In the genomic region with DNA sequence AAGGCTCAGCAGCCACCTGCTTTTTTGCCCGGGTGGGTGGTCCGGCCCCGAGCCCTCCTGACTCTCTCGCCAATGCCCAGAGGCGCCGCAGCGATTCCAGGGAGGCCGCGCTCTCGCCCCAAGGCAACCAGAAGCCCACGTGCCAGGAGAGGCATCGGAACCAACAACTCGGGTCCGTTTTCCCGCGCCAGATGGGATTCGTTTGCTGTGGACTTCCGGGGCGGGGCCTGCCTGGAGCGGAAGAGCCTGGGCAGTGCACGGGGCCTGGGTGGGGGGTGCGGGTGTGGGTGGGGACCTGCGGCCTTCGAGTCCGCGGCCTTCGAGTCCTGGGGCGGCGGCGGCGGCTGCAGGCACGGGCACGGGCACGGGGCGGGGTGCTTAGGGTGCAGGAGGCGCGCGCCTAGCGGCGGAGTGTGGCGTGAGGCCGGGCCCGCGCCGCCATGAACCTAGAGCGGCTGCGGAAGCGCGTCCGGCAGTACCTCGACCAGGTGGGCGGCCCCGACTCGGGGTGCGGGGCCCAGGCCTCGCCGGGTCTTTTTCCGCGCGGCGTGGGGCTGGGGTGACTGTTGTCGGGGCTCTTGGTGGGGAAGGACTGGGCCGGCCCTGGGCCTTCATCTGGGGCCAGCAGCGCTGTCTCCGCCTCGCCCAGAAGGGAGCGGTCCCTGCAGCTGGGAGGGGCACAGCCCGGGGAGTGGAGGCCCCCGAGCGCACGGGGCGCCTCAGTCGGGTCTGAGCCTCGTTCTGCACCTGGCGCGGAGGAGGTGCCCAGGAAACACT, we compare ENCODE assay signal across 8 cellular contexts. TPM values are rescaled to one million over a fixed set of nuclear protein-coding genes. Genes with fewer than 3 reads are reported as not detected.
DNase-seq lines count a peak whose midpoint lies in the region; ATAC-seq, FAIRE-seq and TF ChIP-seq lines count a peak whose summit lies in the region.

A gene with protein sequence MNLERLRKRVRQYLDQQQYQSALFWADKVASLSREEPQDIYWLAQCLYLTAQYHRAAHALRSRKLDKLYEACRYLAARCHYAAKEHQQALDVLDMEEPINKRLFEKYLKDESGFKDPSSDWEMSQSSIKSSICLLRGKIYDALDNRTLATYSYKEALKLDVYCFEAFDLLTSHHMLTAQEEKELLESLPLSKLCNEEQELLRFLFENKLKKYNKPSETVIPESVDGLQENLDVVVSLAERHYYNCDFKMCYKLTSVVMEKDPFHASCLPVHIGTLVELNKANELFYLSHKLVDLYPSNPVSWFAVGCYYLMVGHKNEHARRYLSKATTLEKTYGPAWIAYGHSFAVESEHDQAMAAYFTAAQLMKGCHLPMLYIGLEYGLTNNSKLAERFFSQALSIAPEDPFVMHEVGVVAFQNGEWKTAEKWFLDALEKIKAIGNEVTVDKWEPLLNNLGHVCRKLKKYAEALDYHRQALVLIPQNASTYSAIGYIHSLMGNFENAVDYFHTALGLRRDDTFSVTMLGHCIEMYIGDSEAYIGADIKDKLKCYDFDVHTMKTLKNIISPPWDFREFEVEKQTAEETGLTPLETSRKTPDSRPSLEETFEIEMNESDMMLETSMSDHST (plus strand): TSS at position 253 of the 777 bp plus-strand sequence. CDS start 188 bp downstream, at position 441.

- DNase-seq in D341Med (ENCODE audit: low spot score) (peak; percentile 96), endothelial cell of umbilical vein (ENCODE audit: low read depth, low spot score) (peak; percentile 76), middle frontal gyrus (ENCODE audit: extremely low spot score, low spot score) (peak; percentile 90)
- DNase-seq in activated CD8-positive, alpha-beta memory T cell treated with anti-CD3 and anti-CD28 coated beads, Interleukin-2, amount 50 U/mL, for 48 hours: peak; percentile 92
- DNase-seq in stimulated activated CD8-positive, alpha-beta memory T cell treated with anti-CD3 and anti-CD28 coated beads, Interleukin-2, amount 100 ng/mL, for 1 hour (ENCODE audit: low read depth in 2 of 2): peak; percentile 68 to 79

- H3K9me1 ChIP-seq in endothelial cell of umbilical vein (replicated peaks; ENCODE audit: control insufficient read depth, extremely low read depth, insufficient read depth, low read length): no peaks in the 10 kb centered on the region

- peaks cover 36% of the 10 kb centered on the region for H3K4me1 ChIP-seq in HUES6 (ENCODE audit: control insufficient read depth, insufficient read depth, low read length)
- peaks cover 10% of the 10 kb centered on the region for H3K4me1 ChIP-seq in OCI-LY3 (ENCODE audit: low read length)
- H3K4me1 ChIP-seq in endothelial cell of umbilical vein (ENCODE audit: control insufficient read depth, extremely low read depth, insufficient read depth, low read length): peaks cover 6% of the 10 kb centered on the region

- peak; percentile 83 for FAIRE-seq in endothelial cell of umbilical vein (lab: Jason Lieb, UNC)

- H3K9ac ChIP-seq in HUES6 (ENCODE audit: low read length) (peak within 1 kb of the TSS; percentile 83), OCI-LY3 (ENCODE audit: low read length) (peak within 1 kb of the TSS; percentile 77), endothelial cell of umbilical vein (replicated peaks; ENCODE audit: extremely low read depth, insufficient read depth, low read length) (peak within 1 kb of the TSS; percentile 35)

- dilution Hi-C loops in endothelial cell of umbilical vein (cut with MboI; ENCODE audit: extremely low pct_ligation_motif_present, low sequenced_read_pairs): no loop called here

- H2AFZ ChIP-seq in OCI-LY3 (ENCODE audit: low read depth, low read length) (peak within 1 kb of the TSS; percentile 97), endothelial cell of umbilical vein (ENCODE audit: low read depth, low read length) (peak within 1 kb of the TSS; percentile 95)

- H3K36me3 ChIP-seq in HUES6 (ENCODE audit: control insufficient read depth, insufficient read depth, low read length): peaks cover 34% of the 10 kb centered on the region
- H3K36me3 ChIP-seq in OCI-LY3 (replicated peaks; ENCODE audit: low read depth, low read length): peaks cover 20% of the 10 kb centered on the region
- H3K36me3 ChIP-seq in endothelial cell of umbilical vein (ENCODE audit: control insufficient read depth in 2 of 2, extremely low read depth in 1 of 2, insufficient read depth in 2 of 2, low read length in 2 of 2): peaks cover 12% of the 10 kb centered on the region in 2 experiments

- H3K27me3 ChIP-seq in HUES6 (ENCODE audit: control insufficient read depth, insufficient read depth, low read length) (no peaks in the 10 kb centered on the region), OCI-LY3 (ENCODE audit: low read depth, low read length) (peaks cover 10% of the 10 kb centered on the region), endothelial cell of umbilical vein (ENCODE audit: control insufficient read depth in 2 of 2, insufficient read depth in 2 of 2, low read length in 2 of 2) (peaks cover 14 to 21% of the 10 kb centered on the region in 2 experiments)

- CTCF ChIA-PET in endothelial cell of umbilical vein (lab: Charles Lee): no interaction called here

- TF ChIP-seq CTCF in OCI-LY3 (IDR thresholded peaks at IDR 0.05; ENCODE audit: low read depth, low read length): no peak
- TF ChIP-seq CTCF in endothelial cell of umbilical vein (IDR thresholded peaks at IDR 0.05; ENCODE audit: extremely low read depth in 1 of 2, insufficient read depth in 1 of 2, low read depth in 1 of 2, low read length in 2 of 2): peak in 1 of 2 donors; percentile 29

- POLR2A ChIA-PET in endothelial cell of umbilical vein (lab: Charles Lee): no interaction called here

- H3K4me3 ChIP-seq in HUES6 (ENCODE audit: low read depth, low read length) (peak within 1 kb of the TSS; percentile 82), OCI-LY3 (ENCODE audit: low read length) (peak within 1 kb of the TSS; percentile 80), endothelial cell of umbilical vein (replicated peaks in 1 of 3; ENCODE audit: insufficient read depth in 1 of 3, low read depth in 1 of 3, low read length in 3 of 3) (peak within 1 kb of the TSS; percentile 57 to 96 (median 85))

- peak within 1 kb of the TSS; percentile 80 for H3K4me2 ChIP-seq in OCI-LY3 (ENCODE audit: low read length)
- peak within 1 kb of the TSS; percentile 89 for H3K4me2 ChIP-seq in endothelial cell of umbilical vein (ENCODE audit: insufficient read depth, low read length)

- intact Hi-C loops in endothelial cell of umbilical vein (cut with micrococcal nuclease): loop anchor here (2.0 kb wide), 1 partner anchor 284 kb away; no protein-coding TSS in a partner anchor

- H3K27ac ChIP-seq in HUES6 (ENCODE audit: low read depth, low read length) (peak within 1 kb of the TSS; percentile 90), OCI-LY3 (ENCODE audit: low read length) (peak within 1 kb of the TSS; percentile 55), endothelial cell of umbilical vein (ENCODE audit: insufficient read depth, low read depth, low read length) (peak within 1 kb of the TSS; percentile 3)

- H4K20me1 ChIP-seq in OCI-LY3 (ENCODE audit: insufficient read depth, low read length) (peaks cover 11% of the 10 kb centered on the region; the same call in 1 of the 2 replicates), endothelial cell of umbilical vein (replicated peaks; ENCODE audit: control insufficient read depth, extremely low read depth, insufficient read depth, low read length) (no peaks in the 10 kb centered on the region)

- peak; percentile 89 for ATAC-seq in GM21423 (IDR thresholded peaks at IDR 0.05; ENCODE audit: unreplicated experiment)

- TF ChIP-seq POLR2A in endothelial cell of umbilical vein (IDR thresholded peaks at IDR 0.05; ENCODE audit: low read depth, low read length): no peak

- BruUV-seq in endothelial cell of umbilical vein (replicated peaks; lab: Mats Ljungman, UMichigan): no TSS peak

- H3K79me2 ChIP-seq in OCI-LY3 (ENCODE audit: low read length) (peaks cover 23% of the 10 kb centered on the region), endothelial cell of umbilical vein (ENCODE audit: control insufficient read depth, insufficient read depth, low read length) (peaks cover 25% of the 10 kb centered on the region)

- no peaks in the 10 kb centered on the region for H3K9me3 ChIP-seq in HUES6 (ENCODE audit: control insufficient read depth, insufficient read depth, low read depth, low read length)
- no peaks in the 10 kb centered on the region for H3K9me3 ChIP-seq in OCI-LY3 (ENCODE audit: insufficient read depth, low read length)
- H3K9me3 ChIP-seq in endothelial cell of umbilical vein (replicated peaks; ENCODE audit: control insufficient read depth, insufficient read depth, low read length): no peaks in the 10 kb centered on the region

TF ChIP-seq in endothelial cell of umbilical vein, 7 proteins besides CTCF, POLR2A, EP300 and RAD21:
- TF ChIP-seq, protein P1, sequence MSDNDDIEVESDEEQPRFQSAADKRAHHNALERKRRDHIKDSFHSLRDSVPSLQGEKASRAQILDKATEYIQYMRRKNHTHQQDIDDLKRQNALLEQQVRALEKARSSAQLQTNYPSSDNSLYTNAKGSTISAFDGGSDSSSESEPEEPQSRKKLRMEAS (IDR thresholded peaks at IDR 0.05; ENCODE audit: insufficient read depth, insufficient read length): peak; percentile 91
- TF ChIP-seq POLR2AphosphoS5 (IDR thresholded peaks at IDR 0.05; ENCODE audit: insufficient read depth, low read depth, low read length) (peak; percentile 67), MYC (IDR thresholded peaks at IDR 0.05; ENCODE audit: low read depth, low read length) (peak; percentile 58), EZH2 (IDR thresholded peaks at IDR 0.05; ENCODE audit: borderline replicate concordance, low read depth, low read length, severe bottlenecking) (no peak)

RNA-seq across cellular contexts. Expression of the gene that starts here (rescaled TPM):
- total RNA-seq in endothelial cell of umbilical vein: 77.1 and 83.3 TPM in 2 replicates
- 39.2 and 41.6 TPM in 2 replicates for polyA plus RNA-seq in endothelial cell of umbilical vein
- 41.9 and 47.2 TPM in 2 replicates for polyA plus RNA-seq in endothelial cell of umbilical vein (2011; cell fraction: cytosol; rRNA removed)
- 164 and 183 TPM in 2 replicates for polyA plus RNA-seq in endothelial cell of umbilical vein (2011; cell fraction: nucleus; rRNA removed)
- 69.9 and 74.9 TPM in 2 replicates for polyA plus RNA-seq in endothelial cell of umbilical vein (2012)
- 60.6 and 68.8 TPM in 2 replicates for polyA minus RNA-seq in endothelial cell of umbilical vein
- 20.4 TPM for polyA minus RNA-seq in endothelial cell of umbilical vein (2011; cell fraction: cytosol; rRNA and poly(A)+ RNA removed)
- 72.4 and 106 TPM in 2 replicates for polyA minus RNA-seq in endothelial cell of umbilical vein (2011; cell fraction: nucleus; rRNA and poly(A)+ RNA removed)

Comparison
In these comparisons a context has a peak if more than half of its experiments do, and no peak if none do; other contexts are left out.
1. Peak in every context shown above with its lines: DNase-seq, ATAC-seq, H3K4me3 ChIP-seq and H3K27ac ChIP-seq.
2. H3K27ac ChIP-seq: peak in every context shown above with its lines; median percentile 90 in HUES6; 55 in OCI-LY3; 3 in endothelial cell of umbilical vein.